9 cellular contexts compared by ENCODE assay signal in the genomic region with DNA sequence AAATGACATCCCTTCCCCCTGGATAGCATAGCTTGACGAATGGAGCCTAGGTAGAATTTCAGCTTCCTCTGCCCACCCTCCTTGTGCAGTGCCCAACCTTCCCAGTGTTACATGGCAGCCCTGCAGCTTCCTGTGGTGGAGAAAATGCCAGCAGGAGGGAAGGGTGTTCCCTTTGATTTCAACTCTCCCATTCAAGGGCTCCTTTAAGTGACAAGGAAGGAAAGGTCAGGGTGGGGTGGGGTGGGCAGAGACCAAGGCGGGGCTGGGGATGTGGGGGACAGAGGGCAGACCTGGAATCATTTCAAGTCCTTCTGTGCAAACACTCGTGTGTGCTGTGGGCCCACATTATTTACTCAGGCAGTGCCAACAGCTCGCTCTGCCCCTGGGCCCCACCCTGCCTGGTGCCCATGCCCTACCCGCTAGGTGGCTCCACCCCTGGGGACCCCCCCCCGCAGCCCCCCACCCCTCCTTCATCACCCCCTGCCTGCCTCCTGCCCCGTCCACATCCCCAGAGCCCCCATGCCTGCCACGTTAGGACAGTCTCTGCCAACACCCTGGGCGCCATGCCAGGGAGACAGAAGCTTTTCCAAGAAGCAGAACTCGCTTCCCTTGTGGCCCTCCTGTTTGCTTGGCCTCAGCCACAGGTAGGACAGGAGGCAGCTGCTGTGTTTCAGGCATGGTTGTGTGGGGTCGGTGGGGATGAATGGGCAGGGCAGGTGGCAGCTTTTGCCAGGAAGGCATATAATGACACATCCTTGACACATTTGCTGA. TPM values are rescaled to one million over a fixed set of nuclear protein-coding genes. Genes with fewer than 3 reads are reported as not detected.
A peak's percentile ranks its signal among the peaks of the same experiment; 100 is the strongest.
DNase-seq lines count a peak whose midpoint lies in the region; ATAC-seq and TF ChIP-seq lines count a peak whose summit lies in the region.
"Had no signal": no experiment of that assay in that cellular context is flagged by ENCODE, and none has a peak within 500 bp of the region (broad histone marks: within the 10 kb centered on the region; RNA-seq: fewer than 3 reads in every experiment).

No MANE protein-coding gene starts in this region.

- DNase-seq in HT1080 (ENCODE audit: low read depth) = peak; percentile 37
- DNase-seq in NCI-H774 (lab: John Stamatoyannopoulos, UW) = peak; percentile 66
- DNase-seq in Right ventricle myocardium superior = peak; percentile 72
- no peak for DNase-seq in suprapubic skin (ENCODE audit: low spot score in 2 of 2)
- DNase-seq in activated CD8-positive, alpha-beta T cell treated with anti-CD3 and anti-CD28 coated beads for 36 hours = no peak
- DNase-seq in endodermal cell = no peak

- H3K27me3 ChIP-seq in suprapubic skin (no peaks in the 10 kb centered on the region), endodermal cell (ENCODE audit: control insufficient read depth, insufficient read depth, low read length, poor library complexity, severe bottlenecking) (no peaks in the 10 kb centered on the region)

- no peaks in the 10 kb centered on the region for H3K9me3 ChIP-seq in suprapubic skin
- H3K9me3 ChIP-seq in endodermal cell (ENCODE audit: control insufficient read depth, low read length) = no peaks in the 10 kb centered on the region
- H3K9me3 ChIP-seq: thoracic aorta had no signal

- H3K4me3 ChIP-seq in suprapubic skin (no peak overlapping the region), endodermal cell (ENCODE audit: low read length) (no peak overlapping the region)
- H3K4me3 ChIP-seq: thoracic aorta had no signal

- H3K9ac ChIP-seq in endodermal cell (ENCODE audit: extremely low read depth, low read length, poor library complexity, severe bottlenecking) = no peak overlapping the region

- TF ChIP-seq POLR2A in suprapubic skin (IDR thresholded peaks at IDR 0.05) = no peak

- WGBS in suprapubic skin = 15% methylated on average over 11 of the region's 11 CpGs
- 85 to 92% methylated on average over 2 to 9 of the region's 11 CpGs for WGBS in endodermal cell (ENCODE audit: insufficient coverage in 1 of 2, insufficient read length in 1 of 2), 2 experiments

- no peak overlapping the region for H3K27ac Mint-ChIP-seq in activated CD8-positive, alpha-beta T cell treated with anti-CD3 and anti-CD28 coated beads for 36 hours
- no peak overlapping the region for H3K27ac Mint-ChIP-seq in endodermal cell

- peak overlapping the region; percentile 36 for H3K27ac ChIP-seq in suprapubic skin
- H3K27ac ChIP-seq in endodermal cell (ENCODE audit: low read depth, low read length) = no peak overlapping the region
- H3K27ac ChIP-seq: thoracic aorta had no signal

- ATAC-seq in Right ventricle myocardium superior (ENCODE audit: poor library complexity) = peak; percentile 70
- no peak for ATAC-seq in activated CD8-positive, alpha-beta T cell treated with anti-CD3 and anti-CD28 coated beads for 36 hours
- no peak for ATAC-seq in GM18498 (IDR thresholded peaks at IDR 0.05; ENCODE audit: unreplicated experiment)

- H3K36me3 ChIP-seq in suprapubic skin = no peaks in the 10 kb centered on the region
- no peaks in the 10 kb centered on the region for H3K36me3 ChIP-seq in endodermal cell (ENCODE audit: control insufficient read depth, insufficient read depth, low read length)
- H3K36me3 ChIP-seq: thoracic aorta had no signal

- intact Hi-C loops in Right ventricle myocardium superior (cut with DNase I) = no loop called here
- intact Hi-C loops in activated CD8-positive, alpha-beta T cell treated with anti-CD3 and anti-CD28 coated beads for 36 hours (cut with micrococcal nuclease) = no loop called here

- H3K36me3 Mint-ChIP-seq in activated CD8-positive, alpha-beta T cell treated with anti-CD3 and anti-CD28 coated beads for 36 hours (ENCODE audit: low read depth) = no peaks in the 10 kb centered on the region
- H3K36me3 Mint-ChIP-seq in endodermal cell (ENCODE audit: low read depth) = no peaks in the 10 kb centered on the region

- no peaks in the 10 kb centered on the region for H3K9me3 Mint-ChIP-seq in activated CD8-positive, alpha-beta T cell treated with anti-CD3 and anti-CD28 coated beads for 36 hours
- no peaks in the 10 kb centered on the region for H3K9me3 Mint-ChIP-seq in endodermal cell

- no peak overlapping the region for H3K4me3 Mint-ChIP-seq in activated CD8-positive, alpha-beta T cell treated with anti-CD3 and anti-CD28 coated beads for 36 hours
- H3K4me3 Mint-ChIP-seq in endodermal cell = no peak overlapping the region

- TF ChIP-seq CTCF in suprapubic skin (IDR thresholded peaks at IDR 0.05) = no peak
- TF ChIP-seq CTCF in activated CD8-positive, alpha-beta T cell treated with anti-CD3 and anti-CD28 coated beads for 36 hours (IDR thresholded peaks at IDR 0.05) = no peak
- no peak for TF ChIP-seq CTCF in endodermal cell (conservative IDR thresholded peaks at IDR 0.05)

- CTCF ChIA-PET in activated CD8-positive, alpha-beta T cell treated with anti-CD3 and anti-CD28 coated beads for 36 hours (lab: Charles Lee) = no interaction called here

- TF ChIP-seq EP300 in suprapubic skin (IDR thresholded peaks at IDR 0.05) = no peak

- H3K4me1 ChIP-seq in suprapubic skin (peaks cover 10% of the 10 kb centered on the region), endodermal cell (ENCODE audit: control insufficient read depth, insufficient read depth, low read length) (no peaks in the 10 kb centered on the region)

- POLR2A ChIA-PET in activated CD8-positive, alpha-beta T cell treated with anti-CD3 and anti-CD28 coated beads for 36 hours (lab: Charles Lee) = no interaction called here

- no peaks in the 10 kb centered on the region for H3K27me3 Mint-ChIP-seq in activated CD8-positive, alpha-beta T cell treated with anti-CD3 and anti-CD28 coated beads for 36 hours
- no peaks in the 10 kb centered on the region for H3K27me3 Mint-ChIP-seq in endodermal cell (ENCODE audit: insufficient read depth)

- H3K4me1 Mint-ChIP-seq in activated CD8-positive, alpha-beta T cell treated with anti-CD3 and anti-CD28 coated beads for 36 hours (ENCODE audit: low read depth) = no peaks in the 10 kb centered on the region
- peaks cover 5% of the 10 kb centered on the region for H3K4me1 Mint-ChIP-seq in endodermal cell

RNA-seq across cellular contexts. Expression of a gene that starts 9.4 kb away (rescaled TPM):
- total RNA-seq in HT1080 (2014; rRNA removed; shearing (Covaris generic)) = 0.07 and 0.16 TPM in 2 replicates
- 0.10 TPM in 2 replicates for polyA plus RNA-seq in HT1080 (2015; cell fraction: cytosol; rRNA removed)
- polyA plus RNA-seq in HT1080 (2015; cell fraction: nucleus; rRNA removed) = 0.19 and 0.20 TPM in 2 replicates
- not detected for total RNA-seq in Right ventricle myocardium superior
- total RNA-seq in suprapubic skin = 10 to 100 TPM; 25.0 to 45.9 (median 32.3) TPM
- not detected for total RNA-seq in activated CD8-positive, alpha-beta T cell treated with anti-CD3 and anti-CD28 coated beads for 36 hours
- total RNA-seq in endodermal cell = 1 to 10 TPM; 1.1 to 2.6 TPM
- polyA plus RNA-seq in endodermal cell (2013, experiment 1 of 2) = 0.57 TPM
- 0.25 TPM for polyA plus RNA-seq in endodermal cell (2013, experiment 2 of 2)
- total RNA-seq: kidney epithelial cell, thoracic aorta had no signal

Comparison
In these comparisons a context has a peak if more than half of its experiments do, and no peak if none do; other contexts are left out.
1. DNase-seq: peak in HT1080 (single experiment), NCI-H774 (single experiment) and Right ventricle myocardium superior (single experiment); none in suprapubic skin (0 of 2), activated CD8-positive, alpha-beta T cell treated with anti-CD3 and anti-CD28 coated beads for 36 hours (single experiment) and endodermal cell (single experiment).
2. RNA of a gene that starts 9.4 kb away (total RNA-seq): 25.0 to 45.9 TPM in suprapubic skin; 1.1 to 2.6 TPM in endodermal cell, 0.07 to 0.16 TPM in HT1080, not detected in activated CD8-positive, alpha-beta T cell treated with anti-CD3 and anti-CD28 coated beads for 36 hours and not detected in Right ventricle myocardium superior (single experiment); every median in the first group is over 4 times any median in the second.